Comparison of ENCODE assay signal across 1 cellular context in genomic region chr16:1610071-1610840, GRCh38.
TF ChIP-seq lines count a peak whose summit lies in the region.

No MANE protein-coding gene starts in this region.

TF ChIP-seq in HepG2, 621 proteins besides CTCF, POLR2A, EP300 and RAD21 (continued from another document and continues in another):
- TF ChIP-seq PREB (CRISPR knock-in tag; IDR thresholded peaks at IDR 0.05) (no peak), ZNF768 (CRISPR knock-in tag; IDR thresholded peaks at IDR 0.05) (0 out of 2 replicates have a peak, but pooled peaks have one; percentile 8), RCOR2 (CRISPR knock-in tag; IDR thresholded peaks at IDR 0.05) (no peak), MXD1 (CRISPR knock-in tag; IDR thresholded peaks at IDR 0.05) (peak; percentile 85), TGIF2 (CRISPR knock-in tag; IDR thresholded peaks at IDR 0.05) (no peak), ZNF253 (CRISPR knock-in tag; IDR thresholded peaks at IDR 0.05; ENCODE audit: borderline replicate concordance) (no peak), ZNF569 (CRISPR knock-in tag; IDR thresholded peaks at IDR 0.05; ENCODE audit: borderline replicate concordance) (no peak), CENPBD1 (CRISPR knock-in tag; IDR thresholded peaks at IDR 0.05; ENCODE audit: borderline replicate concordance, low read depth) (no peak), ZNF224 (CRISPR knock-in tag; IDR thresholded peaks at IDR 0.05) (no peak), ZNF567 (CRISPR knock-in tag; IDR thresholded peaks at IDR 0.05; ENCODE audit: borderline replicate concordance) (no peak), ZNF574 (CRISPR knock-in tag; IDR thresholded peaks at IDR 0.05) (peak; percentile 68), RNF219 (CRISPR knock-in tag; IDR thresholded peaks at IDR 0.05) (no peak), DR1 (CRISPR knock-in tag; IDR thresholded peaks at IDR 0.05) (peak; percentile 18; the same call in 1 of the 2 replicates), ZSCAN12 (CRISPR knock-in tag; IDR thresholded peaks at IDR 0.05) (0 out of 2 replicates have a peak, but pooled peaks have one; percentile 39), TAF1 (CRISPR knock-in tag; IDR thresholded peaks at IDR 0.05) (no peak; the same call in 1 of the 2 replicates), ZNF772 (CRISPR knock-in tag; IDR thresholded peaks at IDR 0.05) (peak; percentile 74; the same call in 1 of the 2 replicates), JUNB (CRISPR knock-in tag; IDR thresholded peaks at IDR 0.05; ENCODE audit: borderline replicate concordance) (no peak), DPF2 (CRISPR knock-in tag; IDR thresholded peaks at IDR 0.05; ENCODE audit: borderline replicate concordance, low read depth) (no peak), POLR2G (IDR thresholded peaks at IDR 0.05; ENCODE audit: low read depth, low read length) (0 out of 2 replicates have a peak, but pooled peaks have one; percentile 45), GATAD1 (CRISPR knock-in tag; IDR thresholded peaks at IDR 0.05) (0 out of 2 replicates have a peak, but pooled peaks have one; percentile 21), ATF5 (CRISPR knock-in tag; IDR thresholded peaks at IDR 0.05; ENCODE audit: low read depth) (no peak), SRSF4 (IDR thresholded peaks at IDR 0.05; ENCODE audit: low read depth, low read length, poor library complexity, severe bottlenecking) (no peak), NCOR1 (IDR thresholded peaks at IDR 0.05; ENCODE audit: borderline replicate concordance, low read length) (no peak), ZBTB10 (CRISPR knock-in tag; IDR thresholded peaks at IDR 0.05; ENCODE audit: borderline replicate concordance) (no peak; the same call in 1 of the 2 replicates), THAP11 (CRISPR knock-in tag; IDR thresholded peaks at IDR 0.05) (peak; percentile 32), SRF (IDR thresholded peaks at IDR 0.05; ENCODE audit: low read depth, low read length) (no peak), RORA (CRISPR knock-in tag; IDR thresholded peaks at IDR 0.05) (no peak), TFDP1 (CRISPR knock-in tag; IDR thresholded peaks at IDR 0.05; ENCODE audit: borderline replicate concordance) (peak; percentile 73; the same call in 1 of the 2 replicates), KLF12 (CRISPR knock-in tag; IDR thresholded peaks at IDR 0.05; ENCODE audit: borderline replicate concordance) (no peak; the same call in 1 of the 2 replicates), ZNF543 (CRISPR knock-in tag; IDR thresholded peaks at IDR 0.05) (no peak), ZSCAN5A (CRISPR knock-in tag; IDR thresholded peaks at IDR 0.05; ENCODE audit: borderline replicate concordance) (no peak), ARHGAP35 (CRISPR knock-in tag; IDR thresholded peaks at IDR 0.05; ENCODE audit: borderline replicate concordance) (peak; percentile 49), ZNF350 (CRISPR knock-in tag; IDR thresholded peaks at IDR 0.05; ENCODE audit: borderline replicate concordance, low read depth) (peak; percentile 65; the same call in 1 of the 2 replicates), ZNF83 (CRISPR knock-in tag; IDR thresholded peaks at IDR 0.05; ENCODE audit: borderline replicate concordance) (no peak; the same call in 1 of the 2 replicates), SRSF9 (IDR thresholded peaks at IDR 0.05; ENCODE audit: borderline replicate concordance, insufficient read depth, low read depth, low read length, poor library complexity, severe bottlenecking) (no peak), MAX (IDR thresholded peaks at IDR 0.05) (peak; percentile 80), BATF2 (CRISPR knock-in tag; IDR thresholded peaks at IDR 0.05) (peak; percentile 29; the same call in 1 of the 2 replicates), ZNF317 (CRISPR knock-in tag; IDR thresholded peaks at IDR 0.05) (peak; percentile 50; the same call in 1 of the 2 replicates), IKZF5 (CRISPR knock-in tag; IDR thresholded peaks at IDR 0.05) (peak; percentile 25; the same call in 1 of the 2 replicates), TFE3 (CRISPR knock-in tag; IDR thresholded peaks at IDR 0.05) (peak; percentile 36; the same call in 1 of the 2 replicates), AGO1 (IDR thresholded peaks at IDR 0.05; ENCODE audit: low read depth, low read length, poor library complexity, severe bottlenecking) (no peak), ISX (CRISPR knock-in tag; conservative IDR thresholded peaks at IDR 0.05) (peak; percentile 92)
